ENCODE assay signal across 26 cellular contexts in the genomic region with DNA sequence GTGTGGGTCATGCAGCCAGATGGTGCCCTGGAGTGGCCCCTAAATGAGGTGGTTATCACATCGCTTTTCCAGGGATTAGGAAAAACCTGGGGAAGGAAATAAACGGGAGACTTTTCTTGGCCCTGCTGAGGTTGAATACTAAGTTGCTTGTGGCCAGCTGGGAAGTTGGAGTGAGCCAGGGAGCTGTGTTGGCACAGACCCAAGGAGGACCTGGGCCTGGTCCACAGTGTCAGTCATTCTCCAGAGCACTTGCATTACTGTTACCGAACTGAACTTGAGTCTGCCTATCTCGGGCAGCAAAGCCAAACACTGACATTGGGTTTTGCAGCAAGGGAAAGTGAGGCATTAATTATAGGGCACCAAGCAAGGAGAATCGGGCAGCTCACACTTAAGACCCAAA.
"Had no signal": no experiment of that assay in that cellular context is flagged by ENCODE, and none has a peak within 500 bp of the region (broad histone marks: within the 10 kb centered on the region; RNA-seq: fewer than 3 reads in every experiment).

No MANE protein-coding gene starts in this region.

- H3K9me3 ChIP-seq: body of pancreas had no signal

- H3K27me3 ChIP-seq: body of pancreas, SJSA1 had no signal

- H3K4me3 ChIP-seq: body of pancreas, K562, SJSA1 had no signal

- H3K36me3 Mint-ChIP-seq: activated CD8-positive, alpha-beta memory T cell treated with anti-CD3 and anti-CD28 coated beads, Interleukin-2, amount 10 ng/mL, durations not matched to agents 7 days and 5 days; activated naive CD4-positive, alpha-beta T cell treated with anti-CD3 and anti-CD28 coated beads, Interleukin-2, amount 50 U/mL, for 24 hours had no signal

- H3K36me3 ChIP-seq: SJSA1 had no signal

- H3K27me3 Mint-ChIP-seq: activated CD4-positive, alpha-beta T cell treated with anti-CD3 and anti-CD28 coated beads, Interleukin-2, amount 10 ng/mL, durations not matched to agents 24 days and 14 days; activated CD8-positive, alpha-beta memory T cell treated with anti-CD3 and anti-CD28 coated beads, Interleukin-2, amount 10 ng/mL, durations not matched to agents 7 days and 5 days; activated T-cell treated with anti-CD3 and anti-CD28 coated beads, Interleukin-2, amount 50 U/mL, for 24 hours; central memory CD8-positive, alpha-beta T cell had no signal

- H3K27ac ChIP-seq: body of pancreas, SJSA1 had no signal

- H3K4me1 ChIP-seq: body of pancreas, SJSA1 had no signal

- DNase-seq: activated CD4-positive, alpha-beta T cell treated with anti-CD3 and anti-CD28 coated beads for 1 hour; activated CD4-positive, alpha-beta T cell treated with anti-CD3 and anti-CD28 coated beads, Interleukin-2, amount 10 ng/mL, durations not matched to agents 24 days and 14 days; activated CD4-positive, alpha-beta T cell treated with anti-CD3 and anti-CD28 coated beads, Interleukin-2, amount 50 U/mL, for 48 hours; activated CD8-positive, alpha-beta memory T cell treated with anti-CD3 and anti-CD28 coated beads, Interleukin-2, amount 10 ng/mL, durations not matched to agents 7 days and 5 days; activated effector memory CD4-positive, alpha-beta T cell treated with Interleukin-2 at 50 U/mL for 16 hours; activated naive CD4-positive, alpha-beta T cell; activated T-cell treated with anti-CD3 and anti-CD28 coated beads, Interleukin-2, amount 50 U/mL, for 24 hours; aorta; Karpas-422; MM.1S; NCI-H1105; NCI-H1436; NCI-H187; NCI-H2081; NCI-H510A treated with DMSO at 0.1 percent for 48 hours; NCI-H748 treated with DMSO at 0.1 percent for 48 hours; SW 1271 had no signal

- H3K27ac Mint-ChIP-seq: activated CD4-positive, alpha-beta T cell treated with anti-CD3 and anti-CD28 coated beads, Interleukin-2, amount 10 ng/mL, durations not matched to agents 24 days and 14 days; activated CD8-positive, alpha-beta memory T cell treated with anti-CD3 and anti-CD28 coated beads, Interleukin-2, amount 10 ng/mL, durations not matched to agents 7 days and 5 days; activated naive CD4-positive, alpha-beta T cell treated with anti-CD3 and anti-CD28 coated beads, Interleukin-2, amount 50 U/mL, for 24 hours; activated T-cell treated with anti-CD3 and anti-CD28 coated beads, Interleukin-2, amount 50 U/mL, for 24 hours; activated T-helper 1 cell treated with anti-CD3 and anti-CD28 coated beads, Interleukin-12 subunit alpha, Interleukin-12 subunit beta, Interleukin-2, Interleukin-4 antibody, amounts not matched to agents 30 ng/mL and 10 ng/mL and 1 ng/mL, durations not matched to agents 14 hours and 24 hours and 36 hours; T-helper 1 cell treated with Interleukin-12 subunit alpha and Interleukin-12 subunit beta and Interleukin-4 antibody, amounts not matched to agents 30 μg/mL and 1 μg/mL, for 36 hours; WTC11 had no signal

- ATAC-seq: activated CD8-positive, alpha-beta memory T cell treated with anti-CD3 and anti-CD28 coated beads, Interleukin-2, amount 10 ng/mL, durations not matched to agents 7 days and 5 days; body of pancreas; K562; SK-N-SH treated with all-trans-retinoic acid at 6 μM for 48 hours; WTC11 had no signal

- H3K4me3 Mint-ChIP-seq: activated CD4-positive, alpha-beta T cell treated with anti-CD3 and anti-CD28 coated beads, Interleukin-2, amount 10 ng/mL, durations not matched to agents 24 days and 14 days; activated CD8-positive, alpha-beta memory T cell treated with anti-CD3 and anti-CD28 coated beads, Interleukin-2, amount 10 ng/mL, durations not matched to agents 7 days and 5 days; activated naive CD4-positive, alpha-beta T cell treated with anti-CD3 and anti-CD28 coated beads, Interleukin-2, amount 50 U/mL, for 24 hours; activated T-cell treated with anti-CD3 and anti-CD28 coated beads, Interleukin-2, amount 50 U/mL, for 24 hours; activated T-helper 1 cell treated with anti-CD3 and anti-CD28 coated beads, Interleukin-12 subunit alpha, Interleukin-12 subunit beta, Interleukin-2, Interleukin-4 antibody, amounts not matched to agents 30 ng/mL and 10 ng/mL and 1 ng/mL, durations not matched to agents 14 hours and 24 hours and 36 hours; central memory CD8-positive, alpha-beta T cell; T-helper 1 cell treated with Interleukin-12 subunit alpha and Interleukin-12 subunit beta and Interleukin-4 antibody, amounts not matched to agents 30 μg/mL and 1 μg/mL, for 36 hours; WTC11 had no signal

- H3K4me1 Mint-ChIP-seq: activated CD4-positive, alpha-beta T cell treated with anti-CD3 and anti-CD28 coated beads, Interleukin-2, amount 10 ng/mL, durations not matched to agents 24 days and 14 days; activated CD8-positive, alpha-beta memory T cell treated with anti-CD3 and anti-CD28 coated beads, Interleukin-2, amount 10 ng/mL, durations not matched to agents 7 days and 5 days; activated naive CD4-positive, alpha-beta T cell treated with anti-CD3 and anti-CD28 coated beads, Interleukin-2, amount 50 U/mL, for 24 hours; central memory CD8-positive, alpha-beta T cell had no signal
